18 cellular contexts compared by ENCODE assay signal in genomic region chr7:152870106-152870693, GRCh38.
DNase-seq lines count a peak whose midpoint lies in the region; TF ChIP-seq lines count a peak whose summit lies in the region.
"Had no signal": no experiment of that assay in that cellular context is flagged by ENCODE, and none has a peak within 500 bp of the region (broad histone marks: within the 10 kb centered on the region; RNA-seq: fewer than 3 reads in every experiment).

No MANE protein-coding gene starts in this region.

- no peak overlapping the region for H3K27ac ChIP-seq in esophagus muscularis mucosa (replicated peaks in 1 of 4)
- H3K27ac ChIP-seq: 22Rv1, BLaER1 had no signal

- H3K4me1 Mint-ChIP-seq in progenitor cell of endocrine pancreas (ENCODE audit: low read depth) = no peaks in the 10 kb centered on the region
- H3K4me1 Mint-ChIP-seq in type B pancreatic cell (ENCODE audit: unreplicated experiment) = no peaks in the 10 kb centered on the region
- H3K4me1 Mint-ChIP-seq: CD14-positive monocyte had no signal

- TF ChIP-seq POLR2A in esophagus muscularis mucosa (IDR thresholded peaks at IDR 0.05; ENCODE audit: low read depth) = no peak

- H3K4me3 ChIP-seq in esophagus muscularis mucosa = no peak overlapping the region
- H3K4me3 ChIP-seq: BLaER1 had no signal

- TF ChIP-seq CTCF in progenitor cell of endocrine pancreas (IDR thresholded peaks at IDR 0.05; ENCODE audit: unreplicated experiment) (no peak), esophagus muscularis mucosa (IDR thresholded peaks at IDR 0.05) (no peak), type B pancreatic cell (conservative IDR thresholded peaks at IDR 0.05) (no peak)

- TF ChIP-seq EP300 in esophagus muscularis mucosa (IDR thresholded peaks at IDR 0.05) = no peak

- H3K9me3 Mint-ChIP-seq in progenitor cell of endocrine pancreas (ENCODE audit: low read depth) (no peaks in the 10 kb centered on the region), type B pancreatic cell (no peaks in the 10 kb centered on the region)

- H3K27me3 Mint-ChIP-seq in progenitor cell of endocrine pancreas = no peaks in the 10 kb centered on the region
- H3K27me3 Mint-ChIP-seq in type B pancreatic cell = no peaks in the 10 kb centered on the region
- H3K27me3 Mint-ChIP-seq: CD4-positive, alpha-beta memory T cell had no signal

- intact Hi-C loops in esophagus muscularis mucosa (cut with DNase I) = no loop called here

- no peaks in the 10 kb centered on the region for H3K27me3 ChIP-seq in esophagus muscularis mucosa
- H3K27me3 ChIP-seq: BLaER1 had no signal

- DNase-seq in activated CD8-positive, alpha-beta memory T cell treated with anti-CD3 and anti-CD28 coated beads for 24 hours = peak; percentile 46
- DNase-seq in activated CD8-positive, alpha-beta memory T cell treated with anti-CD3 and anti-CD28 coated beads, Interleukin-2, amount 50 U/mL, for 4 hours = no peak
- DNase-seq in activated effector memory CD4-positive, alpha-beta T cell treated with anti-CD3 and anti-CD28 coated beads, Interleukin-2, amount 50 U/mL, for 16 hours = peak; percentile 42
- DNase-seq in activated effector memory CD4-positive, alpha-beta T cell treated with Interleukin-2 at 50 U/mL for 16 hours = no peak
- DNase-seq in mesenteric fat pad (ENCODE audit: low spot score) (peak; percentile 77), progenitor cell of endocrine pancreas (ENCODE audit: low spot score, unreplicated experiment) (no peak), esophagus muscularis mucosa (ENCODE audit: extremely low spot score) (no peak), type B pancreatic cell (ENCODE audit: extremely low spot score, unreplicated experiment) (no peak)
- DNase-seq: CD4-positive, alpha-beta memory T cell; DMS153; DMS79; GDM1; GOT3; H7; HFFc6 had no signal

- H3K27ac Mint-ChIP-seq in progenitor cell of endocrine pancreas (peak overlapping the region; percentile 24), type B pancreatic cell (no peak overlapping the region)
- H3K27ac Mint-ChIP-seq: CD14-positive monocyte; CD4-positive, alpha-beta memory T cell; HFFc6 had no signal

- H3K36me3 ChIP-seq in esophagus muscularis mucosa = no peaks in the 10 kb centered on the region
- H3K36me3 ChIP-seq: BLaER1 had no signal

- no peaks in the 10 kb centered on the region for H3K36me3 Mint-ChIP-seq in progenitor cell of endocrine pancreas (ENCODE audit: insufficient read depth)
- no peaks in the 10 kb centered on the region for H3K36me3 Mint-ChIP-seq in type B pancreatic cell
- H3K36me3 Mint-ChIP-seq: CD14-positive monocyte had no signal

- no peaks in the 10 kb centered on the region for H3K4me1 ChIP-seq in esophagus muscularis mucosa
- H3K4me1 ChIP-seq: BLaER1 had no signal

- 89% methylated on average over 12 of the region's 12 CpGs for WGBS in esophagus muscularis mucosa

- H3K4me3 Mint-ChIP-seq in progenitor cell of endocrine pancreas (ENCODE audit: low read depth) (no peak overlapping the region), type B pancreatic cell (no peak overlapping the region)
- H3K4me3 Mint-ChIP-seq: CD14-positive monocyte; CD4-positive, alpha-beta memory T cell; HFFc6 had no signal

- H3K9me3 ChIP-seq in esophagus muscularis mucosa = no peaks in the 10 kb centered on the region
- H3K9me3 ChIP-seq: BLaER1 had no signal

Comparison
In these comparisons a context has a peak if more than half of its experiments do, and no peak if none do; other contexts are left out.
1. DNase-seq: peak in activated CD8-positive, alpha-beta memory T cell treated with anti-CD3 and anti-CD28 coated beads for 24 hours (single experiment), activated effector memory CD4-positive, alpha-beta T cell treated with anti-CD3 and anti-CD28 coated beads, Interleukin-2, amount 50 U/mL, for 16 hours (single experiment) and mesenteric fat pad (single experiment); none in activated CD8-positive, alpha-beta memory T cell treated with anti-CD3 and anti-CD28 coated beads, Interleukin-2, amount 50 U/mL, for 4 hours (single experiment), activated effector memory CD4-positive, alpha-beta T cell treated with Interleukin-2 at 50 U/mL for 16 hours (single experiment), progenitor cell of endocrine pancreas (single experiment), esophagus muscularis mucosa (single experiment) and type B pancreatic cell (single experiment).